ENCODE assay signal across 9 cellular contexts in genomic region chr21:41316641-41317392, GRCh38. TPM values are rescaled to one million over a fixed set of nuclear protein-coding genes. Genes with fewer than 3 reads are reported as not detected.
A peak's percentile ranks its signal among the peaks of the same experiment; 100 is the strongest.
DNase-seq lines count a peak whose midpoint lies in the region; ATAC-seq and TF ChIP-seq lines count a peak whose summit lies in the region.
"Had no signal": no experiment of that assay in that cellular context is flagged by ENCODE, and none has a peak within 500 bp of the region (broad histone marks: within the 10 kb centered on the region; RNA-seq: fewer than 3 reads in every experiment).

A gene with protein sequence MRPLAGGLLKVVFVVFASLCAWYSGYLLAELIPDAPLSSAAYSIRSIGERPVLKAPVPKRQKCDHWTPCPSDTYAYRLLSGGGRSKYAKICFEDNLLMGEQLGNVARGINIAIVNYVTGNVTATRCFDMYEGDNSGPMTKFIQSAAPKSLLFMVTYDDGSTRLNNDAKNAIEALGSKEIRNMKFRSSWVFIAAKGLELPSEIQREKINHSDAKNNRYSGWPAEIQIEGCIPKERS (plus strand): TSS chr21:41316801. CDS start chr21:41316880, 79 bp downstream.

- ATAC-seq in omental fat pad (ENCODE audit: low FRiP score), result peak; percentile 64

- no peaks in the 10 kb centered on the region for H3K36me3 Mint-ChIP-seq in glutamatergic neuron (ENCODE audit: unreplicated experiment)

- H3K9me3 Mint-ChIP-seq in glutamatergic neuron (ENCODE audit: unreplicated experiment), result peaks cover 2% of the 10 kb centered on the region

- TF ChIP-seq CTCF in glutamatergic neuron (IDR thresholded peaks at IDR 0.05; ENCODE audit: partially characterized antibody, unreplicated experiment), result no peak
- no peak for TF ChIP-seq CTCF in omental fat pad (IDR thresholded peaks at IDR 0.05)
- no peak for TF ChIP-seq CTCF in GM20000 (IDR thresholded peaks at IDR 0.05; ENCODE audit: extremely low read depth, missing control alignments)
- TF ChIP-seq CTCF in GM10266 (IDR thresholded peaks at IDR 0.05; ENCODE audit: control insufficient read depth, insufficient read depth, low read depth, missing control alignments), result no peak

- peak within 1 kb of the TSS; percentile 75 for H3K4me3 Mint-ChIP-seq in glutamatergic neuron (ENCODE audit: unreplicated experiment)

- H3K27me3 Mint-ChIP-seq in glutamatergic neuron (ENCODE audit: unreplicated experiment), result peaks cover 14% of the 10 kb centered on the region

- H3K27ac Mint-ChIP-seq in glutamatergic neuron (ENCODE audit: unreplicated experiment), result no peak within 1 kb of the TSS

- DNase-seq in DMS153 treated with DMSO at 0.1 percent for 48 hours (lab: John Stamatoyannopoulos, UW; ENCODE audit: unreplicated experiment) (peak; percentile 47), NCI-H2227 treated with DMSO at 0.1 percent for 48 hours (lab: John Stamatoyannopoulos, UW) (peak; percentile 2), glutamatergic neuron (peak; percentile 39), omental fat pad (ENCODE audit: low spot score) (no peak), GM20000 (ENCODE audit: low spot score) (no peak), T-helper 9 cell (no peak), GM10266 (ENCODE audit: extremely low spot score) (no peak)
- no peak for DNase-seq in stimulated activated CD4-positive, alpha-beta T cell treated with anti-CD3 and anti-CD28 coated beads, Interleukin-4, amount 100 ng/mL, for 1 hour

- H3K4me1 Mint-ChIP-seq in glutamatergic neuron (ENCODE audit: low read depth, unreplicated experiment), result no peaks in the 10 kb centered on the region

RNA-seq across cellular contexts. Expression of the gene that starts here (rescaled TPM):
- not detected for total RNA-seq in glutamatergic neuron (ENCODE audit: unreplicated experiment)
- 1 to 10 TPM in 2 of 4 donors, under 1 TPM in 1, not detected in 1; 0.72 to 1.8 (median 1.2) TPM for total RNA-seq in omental fat pad
- total RNA-seq: SJSA1 had no signal

Comparison
In these comparisons a context has a peak if more than half of its experiments do, and no peak if none do; other contexts are left out.
1. Peak in DNase-seq in glutamatergic neuron; RNA of the gene not detected or under 1 TPM.
2. DNase-seq: peak in DMS153 treated with DMSO at 0.1 percent for 48 hours (single experiment) and NCI-H2227 treated with DMSO at 0.1 percent for 48 hours (single experiment); none in omental fat pad (single experiment), GM20000 (single experiment), T-helper 9 cell (single experiment), GM10266 (single experiment) and stimulated activated CD4-positive, alpha-beta T cell treated with anti-CD3 and anti-CD28 coated beads, Interleukin-4, amount 100 ng/mL, for 1 hour (single experiment).